8 cellular contexts compared by ENCODE assay signal in genomic region chr12:131576734-131577133, GRCh38.
DNase-seq lines count a peak whose midpoint lies in the region; FAIRE-seq and TF ChIP-seq lines count a peak whose summit lies in the region.
"Not testable (repeated sequence)": the region's sequence is repeated elsewhere in the genome, so short reads cannot be mapped to it uniquely, and the experiment has no call there.

No MANE protein-coding gene starts in this region.

- not testable (repeated sequence) for H3K27ac Mint-ChIP-seq in astrocyte (ENCODE audit: unreplicated experiment); endodermal cell

- H4K20me1 ChIP-seq in astrocyte (ENCODE audit: insufficient read depth, low read length): not testable (repeated sequence)

- H3K4me1 Mint-ChIP-seq in astrocyte (ENCODE audit: low read depth, unreplicated experiment): not testable (repeated sequence)
- H3K4me1 Mint-ChIP-seq in endodermal cell: peaks cover 29% of the 10 kb centered on the region

- H3K36me3 Mint-ChIP-seq in astrocyte (ENCODE audit: low read depth, unreplicated experiment); endodermal cell (ENCODE audit: low read depth): not testable (repeated sequence)

- peak; percentile 22 for DNase-seq in CD1c-positive myeloid dendritic cell (ENCODE audit: extremely low spot score)
- not testable (repeated sequence) for DNase-seq in GM20000 (ENCODE audit: low spot score); astrocyte (ENCODE audit: low read depth); endodermal cell
- DNase-seq in activated CD4-positive, alpha-beta T cell treated with anti-CD3 and anti-CD28 coated beads for 48 hours: peak; percentile 13
- peak; percentile 54 for DNase-seq in medulla oblongata (ENCODE audit: extremely low spot score)
- DNase-seq in stimulated activated CD4-positive, alpha-beta T cell treated with anti-CD3 and anti-CD28 coated beads, Interleukin-12 subunit alpha, Interleukin-12 subunit beta, amount 100 ng/mL, for 4 hours: peak; percentile 12
- DNase-seq in stimulated activated CD8-positive, alpha-beta memory T cell treated with anti-CD3 and anti-CD28 coated beads, Interleukin-15, amount 100 ng/mL, for 24 hours (ENCODE audit: low read depth): peak; percentile 11

- H3K4me3 Mint-ChIP-seq in astrocyte (ENCODE audit: unreplicated experiment); endodermal cell: not testable (repeated sequence)

- FAIRE-seq in astrocyte (lab: Jason Lieb, UNC): peak; percentile 100

- not testable (repeated sequence) for H3K9me3 Mint-ChIP-seq in astrocyte (ENCODE audit: unreplicated experiment); endodermal cell

- H3K27me3 Mint-ChIP-seq in astrocyte (ENCODE audit: low read depth, unreplicated experiment) (peaks cover 43% of the 10 kb centered on the region), endodermal cell (ENCODE audit: insufficient read depth) (peaks cover 11% of the 10 kb centered on the region)

- H3K9ac ChIP-seq in astrocyte (ENCODE audit: low read length); endodermal cell (ENCODE audit: extremely low read depth, low read length, poor library complexity, severe bottlenecking): not testable (repeated sequence)

- H3K4me3 ChIP-seq in astrocyte (ENCODE audit: insufficient read depth, low read depth, low read length): not testable (repeated sequence)
- H3K4me3 ChIP-seq in endodermal cell (ENCODE audit: low read length): peak overlapping the region; percentile 10

- H3K27me3 ChIP-seq in astrocyte (ENCODE audit: insufficient read depth, low read length); endodermal cell (ENCODE audit: control insufficient read depth, insufficient read depth, low read length, poor library complexity, severe bottlenecking): not testable (repeated sequence)

- H3K79me2 ChIP-seq in astrocyte (ENCODE audit: insufficient read depth, low read length): not testable (repeated sequence)

- WGBS in endodermal cell (ENCODE audit: insufficient coverage in 1 of 2, insufficient read length in 1 of 2), 2 experiments: 74 to 75% methylated on average over 11 of the region's 17 CpGs

- H3K27ac ChIP-seq in astrocyte (ENCODE audit: low read depth, low read length); endodermal cell (ENCODE audit: low read depth, low read length): not testable (repeated sequence)

- not testable (repeated sequence) for H3K4me2 ChIP-seq in astrocyte (ENCODE audit: low read length)

- H2AFZ ChIP-seq in astrocyte (ENCODE audit: low read depth, low read length): not testable (repeated sequence)

- TF ChIP-seq CTCF in GM20000 (IDR thresholded peaks at IDR 0.05; ENCODE audit: extremely low read depth, missing control alignments): peak; percentile 1
- not testable (repeated sequence) for TF ChIP-seq CTCF in astrocyte (IDR thresholded peaks at IDR 0.05; ENCODE audit: insufficient read depth, low read depth, low read length); endodermal cell (conservative IDR thresholded peaks at IDR 0.05)

- H3K9me3 ChIP-seq in astrocyte (ENCODE audit: insufficient read depth, low read depth, low read length): not testable (repeated sequence)
- peaks cover 27% of the 10 kb centered on the region for H3K9me3 ChIP-seq in endodermal cell (ENCODE audit: control insufficient read depth, low read length)

- not testable (repeated sequence) for H3K4me1 ChIP-seq in astrocyte (ENCODE audit: insufficient read depth, low read length)
- peaks cover 14% of the 10 kb centered on the region for H3K4me1 ChIP-seq in endodermal cell (ENCODE audit: control insufficient read depth, insufficient read depth, low read length)

- H3K36me3 ChIP-seq in astrocyte (ENCODE audit: insufficient read depth, low read length); endodermal cell (ENCODE audit: control insufficient read depth, insufficient read depth, low read length): not testable (repeated sequence)
